ENCODE assay signal across 1 cellular context in the genomic region with DNA sequence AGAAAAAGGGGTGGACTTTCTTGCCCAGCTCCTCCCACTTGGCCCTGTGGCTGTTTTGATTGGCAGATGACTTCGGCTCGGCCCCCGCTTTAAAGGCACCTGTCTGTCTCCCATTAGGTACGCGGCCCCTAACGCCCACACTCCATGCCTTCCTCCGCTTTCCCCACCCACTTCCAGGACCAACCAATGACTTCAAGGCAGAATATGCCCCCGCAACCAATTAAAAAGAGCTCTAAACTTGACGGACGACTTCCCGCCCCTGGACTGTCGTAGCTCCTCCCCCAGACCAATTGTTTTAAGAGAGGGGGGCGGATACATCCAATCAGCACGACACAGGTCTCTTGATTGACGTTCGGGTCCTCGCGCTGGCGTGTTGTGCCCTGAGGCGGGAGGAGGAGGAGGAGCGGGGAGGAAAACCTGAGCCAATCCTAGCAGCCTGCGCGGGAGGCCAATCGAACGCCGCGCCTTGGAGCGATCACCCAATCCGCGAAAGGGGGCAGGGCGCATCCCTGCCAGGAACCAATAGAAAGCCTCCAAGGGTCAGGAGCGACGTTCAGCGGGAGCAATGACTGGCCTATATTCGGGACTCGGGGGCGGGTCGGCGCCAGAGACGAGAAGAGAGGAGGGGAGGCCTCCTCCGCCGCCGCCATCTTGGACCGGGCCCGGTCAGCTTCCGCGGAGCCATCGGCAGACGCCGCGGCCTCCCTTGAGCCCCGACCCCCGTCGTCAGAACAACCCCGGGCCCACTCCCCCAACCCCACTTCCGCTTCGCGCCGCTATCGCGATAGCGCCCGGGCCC.
A peak's percentile ranks its signal among the peaks of the same experiment; 100 is the strongest.
TF ChIP-seq lines count a peak whose summit lies in the region.

A gene (plus strand): TSS at position 649 of the 799 bp plus-strand sequence. CDS start 5,217 bp downstream, outside the sequence.

TF ChIP-seq in HEK293, 187 proteins besides CTCF, POLR2A, EP300 and RAD21 (continued from another document and continues in another):
- TF ChIP-seq ZNF558 (tag by site-specific recombination; IDR thresholded peaks at IDR 0.05) (no peak), ZNF837 (tag by site-specific recombination; IDR thresholded peaks at IDR 0.05) (no peak), ZBTB1 (tag by site-specific recombination; IDR thresholded peaks at IDR 0.05) (no peak), ZXDB (tag by site-specific recombination; IDR thresholded peaks at IDR 0.05) (peak; percentile 14; the same call in 1 of the 2 replicates), ZNF394 (tag by site-specific recombination; IDR thresholded peaks at IDR 0.05; ENCODE audit: borderline replicate concordance) (no peak), OSR2 (tag by site-specific recombination; IDR thresholded peaks at IDR 0.05) (no peak), ZNF473 (tag by site-specific recombination; IDR thresholded peaks at IDR 0.05) (no peak), ZNF335 (tag by site-specific recombination; conservative IDR thresholded peaks at IDR 0.05) (0 out of 2 replicates have a peak, but pooled peaks have one; percentile 52), GLIS2 (tag by site-specific recombination; IDR thresholded peaks at IDR 0.05) (0 out of 2 replicates have a peak, but pooled peaks have one; percentile 15), KLF8 (tag by site-specific recombination; IDR thresholded peaks at IDR 0.05) (peak; percentile 18; the same call in 1 of the 2 replicates), ZNF248 (tag by site-specific recombination; IDR thresholded peaks at IDR 0.05) (no peak), EGR2 (tag by site-specific recombination; IDR thresholded peaks at IDR 0.05; ENCODE audit: low read depth) (peak; percentile 94), GLI4 (tag by site-specific recombination; IDR thresholded peaks at IDR 0.05) (no peak), ZNF501 (tag by site-specific recombination; IDR thresholded peaks at IDR 0.05) (no peak), ZNF596 (tag by site-specific recombination; IDR thresholded peaks at IDR 0.05) (no peak), YY1 (tag by site-specific recombination; IDR thresholded peaks at IDR 0.05) (peak; percentile 82), BCL11A (tag by site-specific recombination; IDR thresholded peaks at IDR 0.05; ENCODE audit: low read depth) (no peak), ZBTB7A (tag by site-specific recombination; IDR thresholded peaks at IDR 0.05; ENCODE audit: low read depth) (0 out of 2 replicates have a peak, but pooled peaks have one; percentile 56), ZBTB17 (tag by site-specific recombination; IDR thresholded peaks at IDR 0.05) (no peak), ZNF324 (tag by site-specific recombination; IDR thresholded peaks at IDR 0.05) (0 out of 2 replicates have a peak, but pooled peaks have one; percentile 39), ZNF707 (tag by site-specific recombination; IDR thresholded peaks at IDR 0.05) (no peak), SCRT2 (tag by site-specific recombination; IDR thresholded peaks at IDR 0.05) (peak; percentile 57; the same call in 1 of the 2 replicates), KLF10 (tag by site-specific recombination; IDR thresholded peaks at IDR 0.05) (no peak; the same call in 1 of the 2 replicates), TCF7L2 (IDR thresholded peaks at IDR 0.05; ENCODE audit: borderline replicate concordance, low read depth, low read length) (no peak), ZFHX2 (tag by site-specific recombination; conservative IDR thresholded peaks at IDR 0.05) (peak; percentile 97), ZNF37A (tag by site-specific recombination; IDR thresholded peaks at IDR 0.05) (no peak), SP7 (tag by site-specific recombination; IDR thresholded peaks at IDR 0.05) (peak; percentile 51), KLF9 (tag by site-specific recombination; IDR thresholded peaks at IDR 0.05; ENCODE audit: low read depth) (peak; percentile 75; the same call in 1 of the 2 replicates), ZNF843 (tag by site-specific recombination; IDR thresholded peaks at IDR 0.05) (0 out of 2 replicates have a peak, but pooled peaks have one; percentile 32), ZNF239 (tag by site-specific recombination; IDR thresholded peaks at IDR 0.05) (no peak), ZBTB48 (tag by site-specific recombination; IDR thresholded peaks at IDR 0.05) (peak; percentile 51; the same call in 1 of the 2 replicates), SP2 (tag by site-specific recombination; IDR thresholded peaks at IDR 0.05) (peak; percentile 94), PRDM1 (tag by site-specific recombination; IDR thresholded peaks at IDR 0.05) (no peak), ZNF521 (tag by site-specific recombination; IDR thresholded peaks at IDR 0.05) (no peak)
- TF ChIP-seq, protein P1, sequence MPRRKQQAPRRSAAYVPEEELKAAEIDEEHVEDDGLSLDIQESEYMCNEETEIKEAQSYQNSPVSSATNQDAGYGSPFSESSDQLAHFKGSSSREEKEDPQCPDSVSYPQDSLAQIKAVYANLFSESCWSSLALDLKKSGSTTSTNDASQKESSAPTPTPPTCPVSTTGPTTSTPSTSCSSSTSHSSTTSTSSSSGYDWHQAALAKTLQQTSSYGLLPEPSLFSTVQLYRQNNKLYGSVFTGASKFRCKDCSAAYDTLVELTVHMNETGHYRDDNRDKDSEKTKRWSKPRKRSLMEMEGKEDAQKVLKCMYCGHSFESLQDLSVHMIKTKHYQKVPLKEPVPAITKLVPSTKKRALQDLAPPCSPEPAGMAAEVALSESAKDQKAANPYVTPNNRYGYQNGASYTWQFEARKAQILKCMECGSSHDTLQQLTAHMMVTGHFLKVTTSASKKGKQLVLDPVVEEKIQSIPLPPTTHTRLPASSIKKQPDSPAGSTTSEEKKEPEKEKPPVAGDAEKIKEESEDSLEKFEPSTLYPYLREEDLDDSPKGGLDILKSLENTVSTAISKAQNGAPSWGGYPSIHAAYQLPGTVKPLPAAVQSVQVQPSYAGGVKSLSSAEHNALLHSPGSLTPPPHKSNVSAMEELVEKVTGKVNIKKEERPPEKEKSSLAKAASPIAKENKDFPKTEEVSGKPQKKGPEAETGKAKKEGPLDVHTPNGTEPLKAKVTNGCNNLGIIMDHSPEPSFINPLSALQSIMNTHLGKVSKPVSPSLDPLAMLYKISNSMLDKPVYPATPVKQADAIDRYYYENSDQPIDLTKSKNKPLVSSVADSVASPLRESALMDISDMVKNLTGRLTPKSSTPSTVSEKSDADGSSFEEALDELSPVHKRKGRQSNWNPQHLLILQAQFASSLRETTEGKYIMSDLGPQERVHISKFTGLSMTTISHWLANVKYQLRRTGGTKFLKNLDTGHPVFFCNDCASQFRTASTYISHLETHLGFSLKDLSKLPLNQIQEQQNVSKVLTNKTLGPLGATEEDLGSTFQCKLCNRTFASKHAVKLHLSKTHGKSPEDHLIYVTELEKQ (tag by site-specific recombination; IDR thresholded peaks at IDR 0.05; ENCODE audit: borderline replicate concordance), result peak; percentile 55
- TF ChIP-seq, protein P2, sequence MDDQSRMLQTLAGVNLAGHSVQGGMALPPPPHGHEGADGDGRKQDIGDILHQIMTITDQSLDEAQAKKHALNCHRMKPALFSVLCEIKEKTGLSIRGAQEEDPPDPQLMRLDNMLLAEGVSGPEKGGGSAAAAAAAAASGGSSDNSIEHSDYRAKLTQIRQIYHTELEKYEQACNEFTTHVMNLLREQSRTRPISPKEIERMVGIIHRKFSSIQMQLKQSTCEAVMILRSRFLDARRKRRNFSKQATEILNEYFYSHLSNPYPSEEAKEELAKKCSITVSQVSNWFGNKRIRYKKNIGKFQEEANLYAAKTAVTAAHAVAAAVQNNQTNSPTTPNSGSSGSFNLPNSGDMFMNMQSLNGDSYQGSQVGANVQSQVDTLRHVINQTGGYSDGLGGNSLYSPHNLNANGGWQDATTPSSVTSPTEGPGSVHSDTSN (CRISPR knock-in tag; IDR thresholded peaks at IDR 0.05), result peak; percentile 96; the same call in 1 of the 2 replicates
- TF ChIP-seq, protein P3, sequence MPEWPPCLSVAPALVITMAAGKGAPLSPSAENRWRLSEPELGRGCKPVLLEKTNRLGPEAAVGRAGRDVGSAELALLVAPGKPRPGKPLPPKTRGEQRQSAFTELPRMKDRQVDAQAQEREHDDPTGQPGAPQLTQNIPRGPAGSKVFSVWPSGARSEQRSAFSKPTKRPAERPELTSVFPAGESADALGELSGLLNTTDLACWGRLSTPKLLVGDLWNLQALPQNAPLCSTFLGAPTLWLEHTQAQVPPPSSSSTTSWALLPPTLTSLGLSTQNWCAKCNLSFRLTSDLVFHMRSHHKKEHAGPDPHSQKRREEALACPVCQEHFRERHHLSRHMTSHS (tag by site-specific recombination; IDR thresholded peaks at IDR 0.05), result no peak
- TF ChIP-seq, protein P4, sequence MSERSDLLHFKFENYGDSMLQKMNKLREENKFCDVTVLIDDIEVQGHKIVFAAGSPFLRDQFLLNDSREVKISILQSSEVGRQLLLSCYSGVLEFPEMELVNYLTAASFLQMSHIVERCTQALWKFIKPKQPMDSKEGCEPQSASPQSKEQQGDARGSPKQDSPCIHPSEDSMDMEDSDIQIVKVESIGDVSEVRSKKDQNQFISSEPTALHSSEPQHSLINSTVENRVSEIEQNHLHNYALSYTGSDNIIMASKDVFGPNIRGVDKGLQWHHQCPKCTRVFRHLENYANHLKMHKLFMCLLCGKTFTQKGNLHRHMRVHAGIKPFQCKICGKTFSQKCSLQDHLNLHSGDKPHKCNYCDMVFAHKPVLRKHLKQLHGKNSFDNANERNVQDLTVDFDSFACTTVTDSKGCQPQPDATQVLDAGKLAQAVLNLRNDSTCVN (tag by site-specific recombination; optimal IDR thresholded peaks at IDR 0.05), result no peak
- TF ChIP-seq, protein P5, sequence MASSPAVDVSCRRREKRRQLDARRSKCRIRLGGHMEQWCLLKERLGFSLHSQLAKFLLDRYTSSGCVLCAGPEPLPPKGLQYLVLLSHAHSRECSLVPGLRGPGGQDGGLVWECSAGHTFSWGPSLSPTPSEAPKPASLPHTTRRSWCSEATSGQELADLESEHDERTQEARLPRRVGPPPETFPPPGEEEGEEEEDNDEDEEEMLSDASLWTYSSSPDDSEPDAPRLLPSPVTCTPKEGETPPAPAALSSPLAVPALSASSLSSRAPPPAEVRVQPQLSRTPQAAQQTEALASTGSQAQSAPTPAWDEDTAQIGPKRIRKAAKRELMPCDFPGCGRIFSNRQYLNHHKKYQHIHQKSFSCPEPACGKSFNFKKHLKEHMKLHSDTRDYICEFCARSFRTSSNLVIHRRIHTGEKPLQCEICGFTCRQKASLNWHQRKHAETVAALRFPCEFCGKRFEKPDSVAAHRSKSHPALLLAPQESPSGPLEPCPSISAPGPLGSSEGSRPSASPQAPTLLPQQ (tag by site-specific recombination; IDR thresholded peaks at IDR 0.05), result no peak
- TF ChIP-seq, protein P6, sequence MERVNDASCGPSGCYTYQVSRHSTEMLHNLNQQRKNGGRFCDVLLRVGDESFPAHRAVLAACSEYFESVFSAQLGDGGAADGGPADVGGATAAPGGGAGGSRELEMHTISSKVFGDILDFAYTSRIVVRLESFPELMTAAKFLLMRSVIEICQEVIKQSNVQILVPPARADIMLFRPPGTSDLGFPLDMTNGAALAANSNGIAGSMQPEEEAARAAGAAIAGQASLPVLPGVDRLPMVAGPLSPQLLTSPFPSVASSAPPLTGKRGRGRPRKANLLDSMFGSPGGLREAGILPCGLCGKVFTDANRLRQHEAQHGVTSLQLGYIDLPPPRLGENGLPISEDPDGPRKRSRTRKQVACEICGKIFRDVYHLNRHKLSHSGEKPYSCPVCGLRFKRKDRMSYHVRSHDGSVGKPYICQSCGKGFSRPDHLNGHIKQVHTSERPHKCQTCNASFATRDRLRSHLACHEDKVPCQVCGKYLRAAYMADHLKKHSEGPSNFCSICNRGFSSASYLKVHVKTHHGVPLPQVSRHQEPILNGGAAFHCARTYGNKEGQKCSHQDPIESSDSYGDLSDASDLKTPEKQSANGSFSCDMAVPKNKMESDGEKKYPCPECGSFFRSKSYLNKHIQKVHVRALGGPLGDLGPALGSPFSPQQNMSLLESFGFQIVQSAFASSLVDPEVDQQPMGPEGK (tag by site-specific recombination; IDR thresholded peaks at IDR 0.05), result peak; percentile 69
- TF ChIP-seq, protein P7, sequence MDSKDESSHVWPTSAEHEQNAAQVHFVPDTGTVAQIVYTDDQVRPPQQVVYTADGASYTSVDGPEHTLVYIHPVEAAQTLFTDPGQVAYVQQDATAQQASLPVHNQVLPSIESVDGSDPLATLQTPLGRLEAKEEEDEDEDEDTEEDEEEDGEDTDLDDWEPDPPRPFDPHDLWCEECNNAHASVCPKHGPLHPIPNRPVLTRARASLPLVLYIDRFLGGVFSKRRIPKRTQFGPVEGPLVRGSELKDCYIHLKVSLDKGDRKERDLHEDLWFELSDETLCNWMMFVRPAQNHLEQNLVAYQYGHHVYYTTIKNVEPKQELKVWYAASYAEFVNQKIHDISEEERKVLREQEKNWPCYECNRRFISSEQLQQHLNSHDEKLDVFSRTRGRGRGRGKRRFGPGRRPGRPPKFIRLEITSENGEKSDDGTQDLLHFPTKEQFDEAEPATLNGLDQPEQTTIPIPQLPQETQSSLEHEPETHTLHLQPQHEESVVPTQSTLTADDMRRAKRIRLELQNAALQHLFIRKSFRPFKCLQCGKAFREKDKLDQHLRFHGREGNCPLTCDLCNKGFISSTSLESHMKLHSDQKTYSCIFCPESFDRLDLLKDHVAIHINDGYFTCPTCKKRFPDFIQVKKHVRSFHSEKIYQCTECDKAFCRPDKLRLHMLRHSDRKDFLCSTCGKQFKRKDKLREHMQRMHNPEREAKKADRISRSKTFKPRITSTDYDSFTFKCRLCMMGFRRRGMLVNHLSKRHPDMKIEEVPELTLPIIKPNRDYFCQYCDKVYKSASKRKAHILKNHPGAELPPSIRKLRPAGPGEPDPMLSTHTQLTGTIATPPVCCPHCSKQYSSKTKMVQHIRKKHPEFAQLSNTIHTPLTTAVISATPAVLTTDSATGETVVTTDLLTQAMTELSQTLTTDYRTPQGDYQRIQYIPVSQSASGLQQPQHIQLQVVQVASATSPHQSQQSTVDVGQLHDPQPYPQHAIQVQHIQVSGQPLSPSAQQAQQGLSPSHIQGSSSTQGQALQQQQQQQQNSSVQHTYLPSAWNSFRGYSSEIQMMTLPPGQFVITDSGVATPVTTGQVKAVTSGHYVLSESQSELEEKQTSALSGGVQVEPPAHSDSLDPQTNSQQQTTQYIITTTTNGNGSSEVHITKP (tag by site-specific recombination; IDR thresholded peaks at IDR 0.05), result no peak
- TF ChIP-seq, protein P8, sequence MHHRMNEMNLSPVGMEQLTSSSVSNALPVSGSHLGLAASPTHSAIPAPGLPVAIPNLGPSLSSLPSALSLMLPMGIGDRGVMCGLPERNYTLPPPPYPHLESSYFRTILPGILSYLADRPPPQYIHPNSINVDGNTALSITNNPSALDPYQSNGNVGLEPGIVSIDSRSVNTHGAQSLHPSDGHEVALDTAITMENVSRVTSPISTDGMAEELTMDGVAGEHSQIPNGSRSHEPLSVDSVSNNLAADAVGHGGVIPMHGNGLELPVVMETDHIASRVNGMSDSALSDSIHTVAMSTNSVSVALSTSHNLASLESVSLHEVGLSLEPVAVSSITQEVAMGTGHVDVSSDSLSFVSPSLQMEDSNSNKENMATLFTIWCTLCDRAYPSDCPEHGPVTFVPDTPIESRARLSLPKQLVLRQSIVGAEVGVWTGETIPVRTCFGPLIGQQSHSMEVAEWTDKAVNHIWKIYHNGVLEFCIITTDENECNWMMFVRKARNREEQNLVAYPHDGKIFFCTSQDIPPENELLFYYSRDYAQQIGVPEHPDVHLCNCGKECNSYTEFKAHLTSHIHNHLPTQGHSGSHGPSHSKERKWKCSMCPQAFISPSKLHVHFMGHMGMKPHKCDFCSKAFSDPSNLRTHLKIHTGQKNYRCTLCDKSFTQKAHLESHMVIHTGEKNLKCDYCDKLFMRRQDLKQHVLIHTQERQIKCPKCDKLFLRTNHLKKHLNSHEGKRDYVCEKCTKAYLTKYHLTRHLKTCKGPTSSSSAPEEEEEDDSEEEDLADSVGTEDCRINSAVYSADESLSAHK (tag by site-specific recombination; IDR thresholded peaks at IDR 0.05), result 0 out of 2 replicates have a peak, but pooled peaks have one; percentile 22
